8 cellular contexts compared by ENCODE assay signal in the genomic region with DNA sequence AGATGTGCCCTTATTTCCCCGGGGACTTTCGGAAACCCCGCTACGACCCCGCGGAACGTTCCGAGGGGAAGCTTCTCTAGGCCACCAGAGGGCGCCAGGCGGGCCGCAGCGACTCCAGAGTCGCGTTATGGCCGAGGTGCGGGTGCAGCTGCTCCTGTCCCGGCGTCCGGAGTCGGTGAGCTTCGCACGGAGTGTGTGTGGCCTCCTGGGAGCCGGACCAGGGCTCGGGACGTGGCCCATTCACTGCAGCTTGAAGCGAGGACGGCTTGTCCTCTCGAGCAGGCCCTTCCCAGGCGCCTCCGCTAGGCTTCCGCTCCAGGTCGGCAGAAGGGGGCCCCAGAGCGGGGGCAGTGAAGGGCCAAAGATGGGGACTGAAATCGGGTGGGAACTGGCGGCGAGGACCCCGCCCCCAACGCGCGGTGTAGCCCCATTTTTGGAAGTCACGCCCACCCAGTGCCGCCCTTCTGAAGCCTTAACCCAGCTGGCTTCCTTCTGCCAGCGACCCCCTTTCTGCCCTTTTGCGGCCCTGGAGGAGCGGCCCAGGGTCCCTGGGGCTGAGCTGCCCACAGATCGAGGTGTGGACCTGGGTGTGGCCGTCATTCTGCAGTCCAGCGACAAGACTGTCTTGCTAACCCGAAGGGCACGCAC. TPM values are rescaled to one million over a fixed set of nuclear protein-coding genes. Genes with fewer than 3 reads are reported as not detected.
DNase-seq lines count a peak whose midpoint lies in the region; ATAC-seq and TF ChIP-seq lines count a peak whose summit lies in the region.

A gene with protein sequence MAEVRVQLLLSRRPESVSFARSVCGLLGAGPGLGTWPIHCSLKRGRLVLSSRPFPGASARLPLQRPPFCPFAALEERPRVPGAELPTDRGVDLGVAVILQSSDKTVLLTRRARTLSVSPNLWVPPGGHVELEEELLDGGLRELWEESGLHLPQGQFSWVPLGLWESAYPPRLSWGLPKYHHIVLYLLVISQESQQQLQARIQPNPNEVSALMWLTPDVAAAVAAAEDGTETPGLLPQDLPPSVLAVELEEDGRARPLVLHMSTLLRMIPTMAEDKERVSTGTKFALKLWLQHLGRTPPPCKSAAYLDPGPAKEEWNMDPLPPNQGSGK (plus strand): TSS at position 117 of the 648 bp plus-strand sequence. CDS start 11 bp downstream, at position 128.

- peaks cover 10% of the 10 kb centered on the region for H3K4me1 ChIP-seq in CD8-positive, alpha-beta memory T cell (ENCODE audit: insufficient read depth, low read length)
- peaks cover 32% of the 10 kb centered on the region for H3K4me1 ChIP-seq in OCI-LY3 (ENCODE audit: low read length)
- H3K4me1 ChIP-seq in esophagus squamous epithelium = peaks cover 10 to 22% (median 16%) of the 10 kb centered on the region in 3 donors
- H3K4me1 ChIP-seq in naive thymus-derived CD4-positive, alpha-beta T cell (ENCODE audit: control insufficient read depth in 2 of 2, insufficient read depth in 2 of 2, low read length in 2 of 2) = peaks cover 10 to 15% of the 10 kb centered on the region in 2 donors

- WGBS in esophagus squamous epithelium, 2 donors = 0 to 4% methylated on average over 9 to 14 of the region's 50 CpGs

- peak within 1 kb of the TSS in 7 of 8 donors; percentile 51 to 89 (median 83) for H3K27ac Mint-ChIP-seq in CD8-positive, alpha-beta memory T cell
- H3K27ac Mint-ChIP-seq in naive thymus-derived CD4-positive, alpha-beta T cell = peak within 1 kb of the TSS in 5 of 9 donors; percentile 54 to 93 (median 77)
- no peak within 1 kb of the TSS for H3K27ac Mint-ChIP-seq in stimulated activated naive B cell treated with anti-CD40 and anti-IgM and Interleukin-4, amounts not matched to agents 10 μg/mL and 1 μg/mL and 100 μg/mL, for 72 hours

- peaks cover 20% of the 10 kb centered on the region for H3K36me3 ChIP-seq in CD8-positive, alpha-beta memory T cell (ENCODE audit: insufficient read depth, low read length)
- H3K36me3 ChIP-seq in OCI-LY3 (replicated peaks; ENCODE audit: low read depth, low read length) (peaks cover 76% of the 10 kb centered on the region), esophagus squamous epithelium (peaks cover 15 to 65% (median 27%) of the 10 kb centered on the region in 3 donors)
- peaks cover 0 to 37% (median 4%) of the 10 kb centered on the region in 3 experiments for H3K36me3 ChIP-seq in naive thymus-derived CD4-positive, alpha-beta T cell (ENCODE audit: control insufficient read depth in 2 of 3, insufficient read depth in 3 of 3, low read length in 3 of 3)

- peak within 1 kb of the TSS; percentile 75 for H3K4me3 ChIP-seq in CD8-positive, alpha-beta memory T cell (ENCODE audit: low read length)
- H3K4me3 ChIP-seq in OCI-LY3 (ENCODE audit: low read length) = peak within 1 kb of the TSS; percentile 86
- peak within 1 kb of the TSS; percentile 49 to 74 (median 60) for H3K4me3 ChIP-seq in esophagus squamous epithelium
- peak within 1 kb of the TSS; percentile 86 for H3K4me3 ChIP-seq in naive thymus-derived CD4-positive, alpha-beta T cell (ENCODE audit: low read length)

- peak; percentile 63 for ATAC-seq in GM19372 (IDR thresholded peaks at IDR 0.05; ENCODE audit: low read depth, unreplicated experiment)
- peak; percentile 89 for ATAC-seq in naive thymus-derived CD4-positive, alpha-beta T cell
- ATAC-seq in stimulated activated naive B cell treated with anti-CD40 and anti-IgM and Interleukin-4, amounts not matched to agents 10 μg/mL and 1 μg/mL and 100 μg/mL, for 72 hours (replicated peaks) = peak; percentile 76 to 81

- intact Hi-C loops in esophagus squamous epithelium (cut with DNase I) = loop anchor here (5.0 kb wide), 1 partner anchor 167 kb away; no protein-coding TSS in a partner anchor
- intact Hi-C loops in naive thymus-derived CD4-positive, alpha-beta T cell (cut with micrococcal nuclease) = loop anchor here (1.0 to 2.0 kb wide), 9 partner anchors 13 to 168 kb away; a partner anchor contains a TSS

- peak within 1 kb of the TSS; percentile 69 for H2AFZ ChIP-seq in OCI-LY3 (ENCODE audit: low read depth, low read length)

- H3K79me2 ChIP-seq in OCI-LY3 (ENCODE audit: low read length) = peaks cover 4% of the 10 kb centered on the region; the same call in 1 of the 2 replicates

- peak within 1 kb of the TSS; percentile 99 for H3K4me2 ChIP-seq in OCI-LY3 (ENCODE audit: low read length)

- CTCF ChIA-PET in CD8-positive, alpha-beta memory T cell (lab: Charles Lee) = interaction anchor here (0.5 to 7.1 kb wide), 53 partner anchors 11 to 201 kb away, joined by 3 to 160 read pairs (median 7); a partner anchor contains a TSS
- CTCF ChIA-PET in naive thymus-derived CD4-positive, alpha-beta T cell (lab: Charles Lee) = interaction anchor here (0.6 to 5.8 kb wide), 28 partner anchors 9 to 192 kb away, joined by 3 to 81 read pairs (median 4); a partner anchor contains a TSS

- H3K27ac ChIP-seq in CD8-positive, alpha-beta memory T cell (ENCODE audit: low read depth, low read length) = peak within 1 kb of the TSS; percentile 68
- H3K27ac ChIP-seq in OCI-LY3 (ENCODE audit: low read length) = peak within 1 kb of the TSS; percentile 96
- peak within 1 kb of the TSS; percentile 72 to 87 (median 78) for H3K27ac ChIP-seq in esophagus squamous epithelium
- H3K27ac ChIP-seq in naive thymus-derived CD4-positive, alpha-beta T cell (ENCODE audit: low read depth, low read length) = peak within 1 kb of the TSS; percentile 69

- no peaks in the 10 kb centered on the region for H3K9me3 Mint-ChIP-seq in CD8-positive, alpha-beta memory T cell
- H3K9me3 Mint-ChIP-seq in naive thymus-derived CD4-positive, alpha-beta T cell = no peaks in the 10 kb centered on the region
- no peaks in the 10 kb centered on the region for H3K9me3 Mint-ChIP-seq in stimulated activated naive B cell treated with anti-CD40 and anti-IgM and Interleukin-4, amounts not matched to agents 10 μg/mL and 1 μg/mL and 100 μg/mL, for 72 hours

- H3K27me3 Mint-ChIP-seq in CD8-positive, alpha-beta memory T cell = no peaks in the 10 kb centered on the region
- no peaks in the 10 kb centered on the region for H3K27me3 Mint-ChIP-seq in naive thymus-derived CD4-positive, alpha-beta T cell
- no peaks in the 10 kb centered on the region for H3K27me3 Mint-ChIP-seq in stimulated activated naive B cell treated with anti-CD40 and anti-IgM and Interleukin-4, amounts not matched to agents 10 μg/mL and 1 μg/mL and 100 μg/mL, for 72 hours

- H3K27me3 ChIP-seq in CD8-positive, alpha-beta memory T cell (ENCODE audit: insufficient read depth, low read length, poor library complexity, severe bottlenecking) = no peaks in the 10 kb centered on the region
- H3K27me3 ChIP-seq in OCI-LY3 (ENCODE audit: low read depth, low read length) (no peaks in the 10 kb centered on the region), esophagus squamous epithelium (no peaks in the 10 kb centered on the region)
- no peaks in the 10 kb centered on the region for H3K27me3 ChIP-seq in naive thymus-derived CD4-positive, alpha-beta T cell (ENCODE audit: control insufficient read depth in 2 of 2, insufficient read depth in 2 of 2, low read length in 2 of 2)

- H3K4me3 Mint-ChIP-seq in CD8-positive, alpha-beta memory T cell = no peak within 1 kb of the TSS
- no peak within 1 kb of the TSS for H3K4me3 Mint-ChIP-seq in naive thymus-derived CD4-positive, alpha-beta T cell
- H3K4me3 Mint-ChIP-seq in stimulated activated naive B cell treated with anti-CD40 and anti-IgM and Interleukin-4, amounts not matched to agents 10 μg/mL and 1 μg/mL and 100 μg/mL, for 72 hours = no peak within 1 kb of the TSS

- H3K9me3 ChIP-seq in CD8-positive, alpha-beta memory T cell (ENCODE audit: low read length) = no peaks in the 10 kb centered on the region
- H3K9me3 ChIP-seq in OCI-LY3 (ENCODE audit: insufficient read depth, low read length) (no peaks in the 10 kb centered on the region), esophagus squamous epithelium (no peaks in the 10 kb centered on the region)
- no peaks in the 10 kb centered on the region for H3K9me3 ChIP-seq in naive thymus-derived CD4-positive, alpha-beta T cell (ENCODE audit: control insufficient read depth in 2 of 3, low read length in 3 of 3)

- peak; percentile 99 for TF ChIP-seq CTCF in OCI-LY3 (IDR thresholded peaks at IDR 0.05; ENCODE audit: low read depth, low read length)
- peak; percentile 82 to 96 (median 89) for TF ChIP-seq CTCF in esophagus squamous epithelium (IDR thresholded peaks at IDR 0.05)

- no peaks in the 10 kb centered on the region for H4K20me1 ChIP-seq in OCI-LY3 (ENCODE audit: insufficient read depth, low read length)

- peaks cover under 1 to 45% (median 18%) of the 10 kb centered on the region in 3 donors for H3K36me3 Mint-ChIP-seq in CD8-positive, alpha-beta memory T cell
- H3K36me3 Mint-ChIP-seq in naive thymus-derived CD4-positive, alpha-beta T cell = peaks cover 4 to 24% (median 9%) of the 10 kb centered on the region in 5 donors
- H3K36me3 Mint-ChIP-seq in stimulated activated naive B cell treated with anti-CD40 and anti-IgM and Interleukin-4, amounts not matched to agents 10 μg/mL and 1 μg/mL and 100 μg/mL, for 72 hours = peaks cover 31 to 45% of the 10 kb centered on the region in 2 donors

- POLR2A ChIA-PET in CD8-positive, alpha-beta memory T cell (lab: Charles Lee) = interaction anchor here (0.6 to 5.4 kb wide), 13 partner anchors 13 to 192 kb away, joined by 3 to 44 read pairs (median 4); a partner anchor contains a TSS
- POLR2A ChIA-PET in naive thymus-derived CD4-positive, alpha-beta T cell (lab: Charles Lee) = interaction anchor here (0.7 to 4.7 kb wide), 17 partner anchors 13 to 174 kb away, joined by 3 to 49 read pairs (median 4); a partner anchor contains a TSS

- H3K9ac ChIP-seq in OCI-LY3 (ENCODE audit: low read length) = peak within 1 kb of the TSS; percentile 97

- peaks cover 5 to 7% (median 6%) of the 10 kb centered on the region in 3 donors for H3K4me1 Mint-ChIP-seq in CD8-positive, alpha-beta memory T cell
- H3K4me1 Mint-ChIP-seq in naive thymus-derived CD4-positive, alpha-beta T cell = peaks cover 6 to 21% (median 14%) of the 10 kb centered on the region in 7 donors
- peaks cover 0 to 7% of the 10 kb centered on the region in 2 donors for H3K4me1 Mint-ChIP-seq in stimulated activated naive B cell treated with anti-CD40 and anti-IgM and Interleukin-4, amounts not matched to agents 10 μg/mL and 1 μg/mL and 100 μg/mL, for 72 hours

- DNase-seq in CD8-positive, alpha-beta memory T cell = peak; percentile 65 to 84 (median 71)
- DNase-seq in HPDE6-E6E7 (ENCODE audit: extremely low spot score) (peak; percentile 79), activated T-cell treated with anti-CD3 and anti-CD28 coated beads for 48 hours (ENCODE audit: low read depth) (peak; percentile 72), esophagus squamous epithelium (lab: John Stamatoyannopoulos, UW) (peak; percentile 26)
- DNase-seq in naive thymus-derived CD4-positive, alpha-beta T cell = peak; percentile 52 to 78 (median 71)
- peak; percentile 69 for DNase-seq in stimulated activated naive B cell treated with anti-CD40 and anti-IgM and Interleukin-4, amounts not matched to agents 10 μg/mL and 1 μg/mL and 100 μg/mL, for 72 hours

- TF ChIP-seq POLR2A in esophagus squamous epithelium (IDR thresholded peaks at IDR 0.05) = peak in 1 of 4 donors; percentile 17

RNA-seq across cellular contexts. Expression of the gene that starts here (rescaled TPM):
- 1 to 10 TPM; 1.6 to 2.2 TPM for total RNA-seq in CD8-positive, alpha-beta memory T cell
- 2.8 TPM for polyA plus RNA-seq in CD8-positive, alpha-beta memory T cell
- total RNA-seq in esophagus squamous epithelium = 1 to 10 TPM; 1.1 to 3.8 (median 1.8) TPM
- total RNA-seq in naive thymus-derived CD4-positive, alpha-beta T cell = 1 to 10 TPM; 2.9 to 6.7 (median 3.4) TPM
- 1 to 10 TPM; 5.7 to 7.6 TPM for polyA plus RNA-seq in naive thymus-derived CD4-positive, alpha-beta T cell

Comparison
In these comparisons a context has a peak if more than half of its experiments do, and no peak if none do; other contexts are left out.
1. Peak in every context shown above with its lines: DNase-seq, ATAC-seq, H3K4me3 ChIP-seq and H3K27ac ChIP-seq.
2. DNase-seq: peak in every context shown above with its lines; median percentile 79 in HPDE6-E6E7; 72 in activated T-cell treated with anti-CD3 and anti-CD28 coated beads for 48 hours; 71 in CD8-positive, alpha-beta memory T cell; 71 in naive thymus-derived CD4-positive, alpha-beta T cell; 69 in stimulated activated naive B cell treated with anti-CD40 and anti-IgM and Interleukin-4, amounts not matched to agents 10 μg/mL and 1 μg/mL and 100 μg/mL, for 72 hours; 26 in esophagus squamous epithelium.